25 cellular contexts compared by ENCODE assay signal in the genomic region with DNA sequence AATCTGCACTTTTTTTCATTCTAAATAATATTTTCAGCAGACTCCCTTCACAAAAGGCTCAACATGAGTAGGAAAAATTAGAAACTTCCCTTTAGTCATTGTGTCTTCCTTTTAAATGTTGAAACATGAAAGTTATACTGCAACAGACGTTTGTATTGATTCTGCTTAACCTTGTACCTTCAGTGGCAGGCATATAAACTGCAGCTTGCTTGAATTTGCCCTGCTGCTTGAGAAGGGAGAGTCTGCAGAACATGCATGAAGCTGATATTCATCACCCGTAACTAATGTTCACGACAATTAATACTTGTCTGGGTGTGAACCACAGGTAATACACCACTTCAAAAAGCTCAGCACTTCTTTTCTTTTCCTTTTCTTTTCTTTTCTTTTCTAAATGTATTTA.
"Had no signal": no experiment of that assay in that cellular context is flagged by ENCODE, and none has a peak within 500 bp of the region (broad histone marks: within the 10 kb centered on the region; RNA-seq: fewer than 3 reads in every experiment).

No MANE protein-coding gene starts in this region.

- H3K9me3 ChIP-seq: SJSA1 had no signal

- ATAC-seq: activated CD4-positive, CD25-positive, alpha-beta regulatory T cell treated with anti-CD3 and anti-CD28 coated beads, Interleukin-2, amount 50 U/mL, for 24 hours; activated CD8-positive, alpha-beta T cell treated with anti-CD3 and anti-CD28 coated beads for 36 hours; activated T-cell treated with anti-CD3 and anti-CD28 coated beads, Interleukin-2, amount 50 U/mL, for 72 hours; T-helper 17 cell had no signal

- H3K9me3 Mint-ChIP-seq: activated naive CD4-positive, alpha-beta T cell treated with anti-CD3 and anti-CD28 coated beads, Interleukin-2, amount 10 ng/mL, durations not matched to agents 7 days and 5 days; activated T-helper 2 cell treated with anti-CD3 and anti-CD28 coated beads, Interferon-gamma antibody, Interleukin-2, Interleukin-4, amounts not matched to agents 10 μg/mL and 5 μg/mL and 100 μg/mL, durations not matched to agents 14 hours and 24 hours and 36 hours had no signal

- H3K36me3 ChIP-seq: SJSA1 had no signal

- H3K4me1 ChIP-seq: SJSA1 had no signal

- H3K4me3 ChIP-seq: SJSA1 had no signal

- H3K36me3 Mint-ChIP-seq: activated naive CD4-positive, alpha-beta T cell treated with anti-CD3 and anti-CD28 coated beads, Interleukin-2, amount 10 ng/mL, durations not matched to agents 7 days and 5 days; activated naive CD8-positive, alpha-beta T cell treated with anti-CD3 and anti-CD28 coated beads for 36 hours had no signal

- H3K4me1 Mint-ChIP-seq: activated naive CD4-positive, alpha-beta T cell treated with anti-CD3 and anti-CD28 coated beads, Interleukin-2, amount 10 ng/mL, durations not matched to agents 7 days and 5 days; activated naive CD8-positive, alpha-beta T cell treated with anti-CD3 and anti-CD28 coated beads for 36 hours; T-helper 17 cell had no signal

- H3K27me3 ChIP-seq: SJSA1 had no signal

- DNase-seq: activated CD4-positive, alpha-beta T cell treated with anti-CD3 and anti-CD28 coated beads for 4 hours; activated CD8-positive, alpha-beta memory T cell treated with anti-CD3 and anti-CD28 coated beads, Interleukin-2, amount 50 U/mL, for 4 hours; activated CD8-positive, alpha-beta T cell treated with anti-CD3 and anti-CD28 coated beads for 36 hours; activated gamma-delta T cell treated with Interleukin-2 at 50 U/mL for 16 hours; activated naive CD4-positive, alpha-beta T cell treated with anti-CD3 and anti-CD28 coated beads, Interleukin-2, amount 10 ng/mL, durations not matched to agents 7 days and 5 days; activated naive CD8-positive, alpha-beta T cell treated with anti-CD3 and anti-CD28 coated beads for 36 hours; activated T-cell treated with anti-CD3 and anti-CD28 coated beads, Interleukin-2, amount 50 U/mL, for 72 hours; anterior cingulate cortex; cerebellar nuclear complex; Kasumi-1; KBM-7; NCI-H1048; NCI-H146; NCI-H187 treated with DMSO at 0.1 percent for 48 hours; NCI-H446; NCI-H524 treated with DMSO at 0.1 percent for 48 hours; NCI-H82; NK-92 treated with Interleukin-12 subunit alpha and Interleukin-12 subunit beta, amount 100 ng/mL, for 24 hours; SHP77; T-helper 17 cell; T-helper 9 cell had no signal

- H3K4me3 Mint-ChIP-seq: activated CD8-positive, alpha-beta T cell treated with anti-CD3 and anti-CD28 coated beads for 36 hours; activated naive CD4-positive, alpha-beta T cell treated with anti-CD3 and anti-CD28 coated beads, Interleukin-2, amount 10 ng/mL, durations not matched to agents 7 days and 5 days; activated naive CD8-positive, alpha-beta T cell treated with anti-CD3 and anti-CD28 coated beads for 36 hours; activated T-cell treated with anti-CD3 and anti-CD28 coated beads, Interleukin-2, amount 50 U/mL, for 72 hours; T-helper 17 cell had no signal

- H3K27ac Mint-ChIP-seq: activated CD8-positive, alpha-beta T cell treated with anti-CD3 and anti-CD28 coated beads for 36 hours; activated naive CD4-positive, alpha-beta T cell treated with anti-CD3 and anti-CD28 coated beads, Interleukin-2, amount 10 ng/mL, durations not matched to agents 7 days and 5 days; activated naive CD8-positive, alpha-beta T cell treated with anti-CD3 and anti-CD28 coated beads for 36 hours; activated T-cell treated with anti-CD3 and anti-CD28 coated beads, Interleukin-2, amount 50 U/mL, for 72 hours; activated T-helper 2 cell treated with anti-CD3 and anti-CD28 coated beads, Interferon-gamma antibody, Interleukin-2, Interleukin-4, amounts not matched to agents 10 μg/mL and 5 μg/mL and 100 μg/mL, durations not matched to agents 14 hours and 24 hours and 36 hours; T-helper 17 cell had no signal

- H3K27ac ChIP-seq: SJSA1, VCaP had no signal

- H3K27me3 Mint-ChIP-seq: activated CD8-positive, alpha-beta T cell treated with anti-CD3 and anti-CD28 coated beads for 36 hours; activated naive CD4-positive, alpha-beta T cell treated with anti-CD3 and anti-CD28 coated beads, Interleukin-2, amount 10 ng/mL, durations not matched to agents 7 days and 5 days; activated naive CD8-positive, alpha-beta T cell treated with anti-CD3 and anti-CD28 coated beads for 36 hours; T-helper 17 cell had no signal
